In the genomic region with DNA sequence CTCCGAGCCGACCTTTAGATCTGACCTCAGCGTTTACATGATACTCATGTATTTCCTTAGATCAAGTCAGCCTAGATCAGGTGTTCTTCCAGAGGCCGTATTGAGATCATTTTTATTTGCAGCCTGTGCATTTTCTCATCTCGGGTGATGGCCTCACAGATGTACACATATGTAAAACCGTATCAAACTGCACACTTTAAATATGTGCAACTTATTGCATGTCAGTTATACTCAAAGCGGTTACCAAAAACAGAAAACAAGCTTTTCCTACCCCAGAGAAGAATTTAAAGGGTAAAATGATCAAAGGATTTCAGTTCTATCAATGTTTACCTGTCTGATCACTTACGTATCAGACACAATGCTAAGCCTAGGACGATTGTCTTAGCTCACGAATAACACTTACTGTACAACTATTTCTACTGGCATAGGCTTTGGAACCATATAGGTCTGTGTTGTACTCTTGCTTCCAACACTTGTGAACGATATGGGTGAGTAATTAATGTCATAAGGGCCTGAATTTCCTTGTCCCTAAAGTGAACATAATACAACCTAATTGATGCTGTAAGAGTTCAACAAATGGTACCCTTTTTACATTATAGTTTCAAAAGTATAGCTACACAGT, we compare ENCODE assay signal across 8 cellular contexts. TPM values are rescaled to one million over a fixed set of nuclear protein-coding genes. Genes with fewer than 3 reads are reported as not detected.
DNase-seq lines count a peak whose midpoint lies in the region; ATAC-seq and TF ChIP-seq lines count a peak whose summit lies in the region.

No MANE protein-coding gene starts in this region.

- peak overlapping the region; percentile 90 for H3K9ac ChIP-seq in Loucy (ENCODE audit: low read depth, low read length, poor library complexity, severe bottlenecking)

- no peaks in the 10 kb centered on the region for H3K9me2 ChIP-seq in Loucy (replicated peaks; ENCODE audit: low read depth, low read length)

- DNase-seq in DMS 273 (lab: John Stamatoyannopoulos, UW; ENCODE audit: unreplicated experiment), result peak; percentile 10
- DNase-seq in DMS 273 treated with DMSO at 0.1 percent for 48 hours (lab: John Stamatoyannopoulos, UW), result no peak
- DNase-seq in dermis blood vessel endothelial cell, result peak; percentile 10
- no peak for DNase-seq in posterior vena cava (ENCODE audit: low spot score)
- no peak for DNase-seq in GM13976 (ENCODE audit: low spot score)

- no peaks in the 10 kb centered on the region for H3K9me3 ChIP-seq in Loucy (ENCODE audit: insufficient read depth, low read depth, low read length)

- H3K36me3 ChIP-seq in Loucy (ENCODE audit: insufficient read depth, low read length), result peaks cover 15% of the 10 kb centered on the region; the same call in 1 of the 2 replicates

- no peak for ATAC-seq in GM21737 (IDR thresholded peaks at IDR 0.05; ENCODE audit: unreplicated experiment)

- H3K9me3 Mint-ChIP-seq in nephron, result peaks cover 2% of the 10 kb centered on the region

- no peaks in the 10 kb centered on the region for H3K27me3 ChIP-seq in Loucy (ENCODE audit: insufficient read depth, low read length, poor library complexity, severe bottlenecking)

- H3K4me2 ChIP-seq in Loucy (ENCODE audit: low read depth, low read length, poor library complexity, severe bottlenecking), result peak overlapping the region; percentile 93

- peaks cover 54% of the 10 kb centered on the region for H3K36me3 Mint-ChIP-seq in nephron (ENCODE audit: low read depth)

- H3K79me2 ChIP-seq in Loucy (ENCODE audit: insufficient read depth, low read length), result peaks cover 59% of the 10 kb centered on the region

- H3F3A ChIP-seq in Loucy (ENCODE audit: low read depth), result no peaks in the 10 kb centered on the region

- peaks cover 34% of the 10 kb centered on the region for H3K4me1 Mint-ChIP-seq in nephron

- TF ChIP-seq CTCF in Loucy (conservative IDR thresholded peaks at IDR 0.05; ENCODE audit: low read length), result no peak
- no peak for TF ChIP-seq CTCF in nephron (IDR thresholded peaks at IDR 0.05; ENCODE audit: unreplicated experiment in 3 of 3)
- TF ChIP-seq CTCF in GM13976 (IDR thresholded peaks at IDR 0.05; ENCODE audit: borderline replicate concordance, control extremely low read depth, extremely low read depth, insufficient read depth, missing control alignments), result no peak

- peaks cover 46% of the 10 kb centered on the region for H3K4me1 ChIP-seq in Loucy (ENCODE audit: insufficient read depth, low read length, poor library complexity, severe bottlenecking)

- no peaks in the 10 kb centered on the region for H3K27me3 Mint-ChIP-seq in nephron (ENCODE audit: low read depth)

- peak overlapping the region; percentile 67 to 93 (median 88) for H3K27ac Mint-ChIP-seq in nephron

- H3K4me3 ChIP-seq in Loucy (ENCODE audit: low read length, poor library complexity, severe bottlenecking), result peak overlapping the region; percentile 91

- peak overlapping the region; percentile 93 to 97 (median 95) for H3K4me3 Mint-ChIP-seq in nephron

- peaks cover 30% of the 10 kb centered on the region for H4K20me1 ChIP-seq in Loucy (ENCODE audit: insufficient read depth, low read length, poor library complexity, severe bottlenecking)

- in situ Hi-C loops in GM13976 (cut with MboI; ENCODE audit: low sequenced_read_pairs, unreplicated experiment), result loop anchor here (25.0 kb wide), 2 partner anchors 281 to 556 kb away; a partner anchor contains a TSS

- peak overlapping the region; percentile 91 for H2AFZ ChIP-seq in Loucy (ENCODE audit: low read length)

- intact Hi-C loops in posterior vena cava (cut with DNase I), result no loop called here

RNA-seq across cellular contexts. Expression of a gene that starts 0.6 kb away (rescaled TPM):
- total RNA-seq in dermis blood vessel endothelial cell (3.4 and 16.7 TPM in 2 replicates), posterior vena cava (10 to 100 TPM; 20.8 to 24.7 TPM)

RNA-seq across cellular contexts. Expression of a gene that starts 38.6 kb away (rescaled TPM):
- 78.9 and 142 TPM in 2 replicates for total RNA-seq in dermis blood vessel endothelial cell
- 100 to 1,000 TPM; 127 to 131 TPM for total RNA-seq in posterior vena cava

RNA-seq across cellular contexts. Expression of a gene that starts 57.8 kb away (rescaled TPM):
- 17.1 and 19.2 TPM in 2 replicates for total RNA-seq in dermis blood vessel endothelial cell
- 10 to 100 TPM; 24.3 to 32.9 TPM for total RNA-seq in posterior vena cava

Comparison
In these comparisons a context has a peak if more than half of its experiments do, and no peak if none do; other contexts are left out.
1. DNase-seq: peak in DMS 273 (single experiment) and dermis blood vessel endothelial cell (single experiment); none in DMS 273 treated with DMSO at 0.1 percent for 48 hours (single experiment), posterior vena cava (single experiment) and GM13976 (single experiment).